In genomic region chr2:239273280-239274234, GRCh38 we compare ENCODE assay signal across 9 cellular contexts.
A peak's percentile ranks its signal among the peaks of the same experiment; 100 is the strongest.
DNase-seq lines count a peak whose midpoint lies in the region; ATAC-seq, FAIRE-seq and TF ChIP-seq lines count a peak whose summit lies in the region.
"Had no signal": no experiment of that assay in that cellular context is flagged by ENCODE, and none has a peak within 500 bp of the region (broad histone marks: within the 10 kb centered on the region; RNA-seq: fewer than 3 reads in every experiment).

No MANE protein-coding gene starts in this region.

- no peaks in the 10 kb centered on the region for H3K36me3 ChIP-seq in PC-9 (ENCODE audit: low read depth)
- H3K36me3 ChIP-seq in esophagus squamous epithelium = no peaks in the 10 kb centered on the region
- no peaks in the 10 kb centered on the region for H3K36me3 ChIP-seq in gastrocnemius medialis
- H3K36me3 ChIP-seq in kidney (ENCODE audit: control insufficient read depth in 1 of 2, insufficient read depth in 2 of 2, low read length in 2 of 2) = no peaks in the 10 kb centered on the region

- no TSS peak for BruUV-seq in PC-9 (replicated peaks; lab: Mats Ljungman, UMichigan)

- H3K27ac ChIP-seq in PC-9 (peak overlapping the region; percentile 82), esophagus squamous epithelium (peak overlapping the region; percentile 82 to 96 (median 88)), gastrocnemius medialis (peak overlapping the region; percentile 94 to 99 (median 98)), kidney (ENCODE audit: low read depth in 2 of 2, low read length in 2 of 2) (no peak overlapping the region)

- no peaks in the 10 kb centered on the region for H3K27me3 ChIP-seq in PC-9 (ENCODE audit: insufficient read depth, low read depth)
- no peaks in the 10 kb centered on the region for H3K27me3 ChIP-seq in esophagus squamous epithelium
- no peaks in the 10 kb centered on the region for H3K27me3 ChIP-seq in gastrocnemius medialis

- H3K4me2 ChIP-seq in PC-9 = peak overlapping the region; percentile 95

- no peak overlapping the region for H3K9ac ChIP-seq in kidney (ENCODE audit: low read length in 2 of 2)

- 76 to 84% methylated on average over 14 to 15 of the region's 23 CpGs for WGBS in esophagus squamous epithelium, 2 donors

- H3K9me3 ChIP-seq in PC-9 (ENCODE audit: insufficient read depth, low read depth) = no peaks in the 10 kb centered on the region
- H3K9me3 ChIP-seq in esophagus squamous epithelium = no peaks in the 10 kb centered on the region
- H3K9me3 ChIP-seq in gastrocnemius medialis = no peaks in the 10 kb centered on the region
- no peaks in the 10 kb centered on the region for H3K9me3 ChIP-seq in kidney (ENCODE audit: control insufficient read depth in 1 of 2, low read length in 2 of 2)

- H3K4me3 ChIP-seq in PC-9 (peak overlapping the region; percentile 59; the same call in 1 of the 2 replicates), esophagus squamous epithelium (no peak overlapping the region), gastrocnemius medialis (no peak overlapping the region), kidney (ENCODE audit: low read length in 2 of 2) (no peak overlapping the region)

- TF ChIP-seq CTCF in PC-9 (conservative IDR thresholded peaks at IDR 0.05) (no peak), esophagus squamous epithelium (IDR thresholded peaks at IDR 0.05) (no peak), gastrocnemius medialis (IDR thresholded peaks at IDR 0.05 in 4 of 5, conservative IDR thresholded peaks at IDR 0.05 in 1 of 5) (no peak), kidney (IDR thresholded peaks at IDR 0.05; ENCODE audit: borderline replicate concordance, extremely low read depth, insufficient read depth) (no peak)

- H2AFZ ChIP-seq in PC-9 = no peak overlapping the region

- CTCF ChIA-PET in PC-9 (lab: Charles Lee) = interaction anchor here (0.6 to 1.1 kb wide), 3 partner anchors 8 to 128 kb away, joined by 4 to 6 read pairs (median 5); partner anchors contain the start of gene HDAC4

- H3K9me2 ChIP-seq in PC-9 (ENCODE audit: insufficient read depth) = no peaks in the 10 kb centered on the region

- peaks cover 41% of the 10 kb centered on the region for H3K4me1 ChIP-seq in PC-9 (replicated peaks; ENCODE audit: insufficient read depth)
- peaks cover 29 to 81% (median 47%) of the 10 kb centered on the region in 3 donors for H3K4me1 ChIP-seq in esophagus squamous epithelium
- H3K4me1 ChIP-seq in gastrocnemius medialis = peaks cover 97 to 98% of the 10 kb centered on the region in 2 donors
- peaks cover 0 to 13% of the 10 kb centered on the region in 2 donors for H3K4me1 ChIP-seq in kidney (ENCODE audit: control insufficient read depth in 1 of 2, insufficient read depth in 1 of 2, low read depth in 1 of 2, low read length in 2 of 2)

- peak; percentile 70 for DNase-seq in GF-D8 (lab: John Stamatoyannopoulos, UW)
- no peak for DNase-seq in PC-9
- no peak for DNase-seq in esophagus squamous epithelium (lab: John Stamatoyannopoulos, UW)
- peak in 1 of 2 donors; percentile 40 for DNase-seq in gastrocnemius medialis
- DNase-seq in activated effector memory CD4-positive, alpha-beta T cell treated with Interleukin-2 at 50 U/mL for 16 hours = no peak
- no peak for DNase-seq in DMS114 treated with DMSO at 0.1 percent for 48 hours (lab: John Stamatoyannopoulos, UW; ENCODE audit: unreplicated experiment)
- DNase-seq in kidney = no peak
- DNase-seq: OCI-M1 had no signal

- intact Hi-C loops in PC-9 (cut with micrococcal nuclease; ENCODE audit: unreplicated experiment) = loop anchor here (1.0 to 2.0 kb wide), 2 partner anchors 26 to 127 kb away; partner anchors contain the start of gene HDAC4
- intact Hi-C loops in esophagus squamous epithelium (cut with DNase I) = no loop called here
- intact Hi-C loops in gastrocnemius medialis (cut with DNase I; ENCODE audit: low total_unique reads) = loop anchor here (2.0 kb wide), 1 partner anchor 55 kb away; no protein-coding TSS in a partner anchor
- intact Hi-C loops in kidney (cut with DNase I) = no loop called here

- ATAC-seq in gastrocnemius medialis (no peak), GM19467 (IDR thresholded peaks at IDR 0.05; ENCODE audit: unreplicated experiment) (no peak)

- H3K79me2 ChIP-seq in PC-9 (ENCODE audit: low read depth) = peaks cover 71% of the 10 kb centered on the region

- FAIRE-seq in kidney (lab: Jason Lieb, UNC) = no peak

- 0 out of 2 replicates have a peak, but pooled peaks cover 3% of the 10 kb centered on the region for H4K20me1 ChIP-seq in PC-9 (ENCODE audit: insufficient read depth)

- in situ Hi-C loops in gastrocnemius medialis (cut with MboI; ENCODE audit: low sequenced_read_pairs in 4 of 4) = no loop called here

- no peak for TF ChIP-seq POLR2A in esophagus squamous epithelium (IDR thresholded peaks at IDR 0.05)
- TF ChIP-seq POLR2A in gastrocnemius medialis (IDR thresholded peaks at IDR 0.05) = no peak

- POLR2A ChIA-PET in PC-9 (lab: Charles Lee; ENCODE audit: unreplicated experiment) = interaction anchor here (0.6 to 0.7 kb wide), 2 partner anchors 35 to 86 kb away, joined by 3 to 4 read pairs; no protein-coding TSS in a partner anchor

- H3F3A ChIP-seq in PC-9 (ENCODE audit: insufficient read depth, low read depth) = peaks cover 24% of the 10 kb centered on the region

Comparison
In these comparisons a context has a peak if more than half of its experiments do, and no peak if none do; other contexts are left out.
1. H3K27ac ChIP-seq: peak in PC-9 (single experiment), esophagus squamous epithelium (4 of 4) and gastrocnemius medialis (4 of 4); none in kidney (0 of 2).
2. intact Hi-C loops: an anchor here in PC-9 (1.0 to 2.0 kb wide) and gastrocnemius medialis (2.0 kb wide); none called in esophagus squamous epithelium and kidney.